Comparison of ENCODE assay signal across 8 cellular contexts in genomic region chr19:17402982-17403855, GRCh38. TPM values are rescaled to one million over a fixed set of nuclear protein-coding genes. Genes with fewer than 3 reads are reported as not detected.
A peak's percentile ranks its signal among the peaks of the same experiment; 100 is the strongest.
DNase-seq lines count a peak whose midpoint lies in the region; ATAC-seq, FAIRE-seq and TF ChIP-seq lines count a peak whose summit lies in the region.

No MANE protein-coding gene starts in this region.

- H3K79me2 ChIP-seq in mesendoderm (ENCODE audit: control insufficient read depth, insufficient read depth, low read length) = no peaks in the 10 kb centered on the region

- ATAC-seq in HG03354 (IDR thresholded peaks at IDR 0.05; ENCODE audit: poor library complexity, severe bottlenecking, unreplicated experiment) (no peak), GM21515 (IDR thresholded peaks at IDR 0.05; ENCODE audit: unreplicated experiment) (no peak)

- H3K36me3 ChIP-seq in ES-I3 (ENCODE audit: insufficient read depth, low read length) (no peaks in the 10 kb centered on the region; the same call in 1 of the 2 replicates), Peyer's patch (no peaks in the 10 kb centered on the region), adrenal gland (replicated peaks in 1 of 2) (peaks cover 0 to 37% of the 10 kb centered on the region in 2 donors), mesendoderm (ENCODE audit: control insufficient read depth, insufficient read depth, low read length) (no peaks in the 10 kb centered on the region)

- DNase-seq in Peyer's patch (peak in 1 of 3 donors; percentile 21), adrenal gland (peak; percentile 67 to 80 (median 75)), mesendoderm (peak; percentile 92), SIG-M5 treated with dmso at 0.1 percent for 504 hours (lab: John Stamatoyannopoulos, UW; ENCODE audit: unreplicated experiment) (no peak), GM19239 (ENCODE audit: insufficient read length, low spot score) (no peak)

- H3K9ac ChIP-seq in ES-I3 (ENCODE audit: low read depth, low read length) = peak overlapping the region; percentile 93
- peak overlapping the region; percentile 71 for H3K9ac ChIP-seq in mesendoderm (ENCODE audit: low read length)

- no peak overlapping the region for H2BK5ac ChIP-seq in mesendoderm (ENCODE audit: low read length)

- peaks cover 19% of the 10 kb centered on the region for H3K4me1 ChIP-seq in ES-I3 (ENCODE audit: insufficient read depth, low read length)
- H3K4me1 ChIP-seq in Peyer's patch = peaks cover 0 to 38% (median 21%) of the 10 kb centered on the region in 4 donors
- H3K4me1 ChIP-seq in adrenal gland (replicated peaks in 1 of 2) = peaks cover 33 to 42% of the 10 kb centered on the region in 2 donors
- peaks cover 3% of the 10 kb centered on the region for H3K4me1 ChIP-seq in mesendoderm (ENCODE audit: control insufficient read depth, low read depth, low read length)

- TF ChIP-seq POLR2A in Peyer's patch (IDR thresholded peaks at IDR 0.05) (no peak), adrenal gland (IDR thresholded peaks at IDR 0.05) (peak in 1 of 2 donors; percentile 51)

- WGBS in adrenal gland, 4 donors = 37 to 60% (median 43%) methylated on average over 15 to 35 of the region's 36 CpGs
- no CpG with 5 or more reads among the region's 36 CpGs for WGBS in mesendoderm (ENCODE audit: extremely low coverage, insufficient coverage, low lambda C conversion rate)

- H3K23ac ChIP-seq in mesendoderm (ENCODE audit: low read length) = no peak overlapping the region

- peak overlapping the region; percentile 81 for H3K4me2 ChIP-seq in mesendoderm (ENCODE audit: low read length)

- peak overlapping the region; percentile 18 for H3K18ac ChIP-seq in mesendoderm (ENCODE audit: low read length)

- no peak overlapping the region for H2BK15ac ChIP-seq in mesendoderm (replicated peaks; ENCODE audit: low read depth)

- no peaks in the 10 kb centered on the region for H3K79me1 ChIP-seq in mesendoderm (ENCODE audit: low read length)

- intact Hi-C loops in adrenal gland (cut with DNase I) = no loop called here

- no peak for FAIRE-seq in GM19239 (lab: Jason Lieb, UNC)

- H3K56ac ChIP-seq in mesendoderm (ENCODE audit: low read length) = peak overlapping the region; percentile 87

- peak overlapping the region; percentile 78 for H2AK5ac ChIP-seq in mesendoderm (ENCODE audit: low read length)

- H3K4ac ChIP-seq in mesendoderm (ENCODE audit: low read depth, low read length) = no peak overlapping the region

- no peak for TF ChIP-seq CTCF in Peyer's patch (IDR thresholded peaks at IDR 0.05)
- no peak for TF ChIP-seq CTCF in adrenal gland (IDR thresholded peaks at IDR 0.05)

- H3K27ac ChIP-seq in Peyer's patch = peak overlapping the region in 3 of 4 donors; percentile 26 to 91 (median 39)
- peak overlapping the region in 4 of 5 donors; percentile 83 to 93 (median 88) for H3K27ac ChIP-seq in adrenal gland
- H3K27ac ChIP-seq in mesendoderm (ENCODE audit: low read depth, low read length) = peak overlapping the region; percentile 4

- H3K9me3 ChIP-seq in ES-I3 (ENCODE audit: control insufficient read depth, insufficient read depth, low read length) (no peaks in the 10 kb centered on the region), Peyer's patch (no peaks in the 10 kb centered on the region), adrenal gland (replicated peaks in 1 of 3) (no peaks in the 10 kb centered on the region)

- H3K4me3 ChIP-seq in Peyer's patch (peak overlapping the region; percentile 49 to 56 (median 52)), adrenal gland (peak overlapping the region in 2 of 4 donors; percentile 29 to 72), mesendoderm (ENCODE audit: low read length) (peak overlapping the region; percentile 18)

- peak overlapping the region; percentile 2 for H2BK120ac ChIP-seq in mesendoderm (ENCODE audit: low read depth, low read length)

- H3K27me3 ChIP-seq in Peyer's patch (no peaks in the 10 kb centered on the region), adrenal gland (no peaks in the 10 kb centered on the region), mesendoderm (ENCODE audit: insufficient read depth, low read length, poor library complexity) (no peaks in the 10 kb centered on the region)

- H4K8ac ChIP-seq in mesendoderm (ENCODE audit: low read depth, low read length) = no peak overlapping the region

- H4K5ac ChIP-seq in mesendoderm (ENCODE audit: low read length) = no peak overlapping the region

RNA-seq across cellular contexts. Expression of gene BST2, which starts 2.2 kb away (rescaled TPM):
- total RNA-seq in Peyer's patch (100 to 1,000 TPM in 1 of 4 donors, 10 to 100 TPM in 2, 1 to 10 TPM in 1; 9.6 to 101 (median 23.9) TPM), adrenal gland (100 to 1,000 TPM; 395 to 940 (median 736) TPM)
- 100 to 1,000 TPM; 159 to 304 (median 271) TPM for polyA plus RNA-seq in adrenal gland
- polyA plus RNA-seq in mesendoderm (2013, experiment 1 of 2) = 4.3 TPM
- 4.1 TPM for polyA plus RNA-seq in mesendoderm (2013, experiment 2 of 2)

RNA-seq across cellular contexts. Expression of gene CCDC194, which starts 9.2 kb away (rescaled TPM):
- not detected for total RNA-seq in Peyer's patch
- total RNA-seq in adrenal gland = 1 to 10 TPM in 5 of 8 donors, under 1 TPM in 1, not detected in 2; 0.49 to 5.6 (median 2.8) TPM
- polyA plus RNA-seq in adrenal gland = 1 to 10 TPM; 1.1 to 3.0 (median 1.3) TPM
- polyA plus RNA-seq in mesendoderm (2013, experiment 1 of 2) = not detected
- not detected for polyA plus RNA-seq in mesendoderm (2013, experiment 2 of 2)

RNA-seq across cellular contexts. Expression of gene MVB12A, which starts 16.6 kb away (rescaled TPM):
- 10 to 100 TPM; 52.2 to 68.0 (median 64.1) TPM for total RNA-seq in Peyer's patch
- 100 to 1,000 TPM in 5 of 8 donors, 10 to 100 TPM in 3; 53.3 to 162 (median 105) TPM for total RNA-seq in adrenal gland
- polyA plus RNA-seq in adrenal gland = 100 to 1,000 TPM in 2 of 3 donors, 10 to 100 TPM in 1; 17.4 to 142 (median 132) TPM
- 24.2 TPM for polyA plus RNA-seq in mesendoderm (2013, experiment 1 of 2)
- polyA plus RNA-seq in mesendoderm (2013, experiment 2 of 2) = 22.3 TPM

RNA-seq across cellular contexts. Expression of gene PLVAP, which starts 26.1 kb away (rescaled TPM):
- total RNA-seq in Peyer's patch (10 to 100 TPM; 10.5 to 62.7 (median 18.7) TPM), adrenal gland (100 to 1,000 TPM in 3 of 8 donors, 10 to 100 TPM in 5; 63.4 to 140 (median 84.0) TPM)
- polyA plus RNA-seq in adrenal gland = 100 to 1,000 TPM in 2 of 3 donors, 10 to 100 TPM in 1; 40.9 to 381 (median 127) TPM
- polyA plus RNA-seq in mesendoderm (2013, experiment 1 of 2) = 0.06 TPM
- 0.08 TPM for polyA plus RNA-seq in mesendoderm (2013, experiment 2 of 2)

RNA-seq across cellular contexts. Expression of gene TMEM221, which starts 45.2 kb away (rescaled TPM):
- total RNA-seq in Peyer's patch = not detected
- 1 to 10 TPM in 7 of 8 donors, under 1 TPM in 1; 0.26 to 8.7 (median 5.7) TPM for total RNA-seq in adrenal gland
- 1 to 10 TPM in 2 of 3 donors, under 1 TPM in 1; 0.77 to 2.8 (median 1.9) TPM for polyA plus RNA-seq in adrenal gland
- 0.22 TPM for polyA plus RNA-seq in mesendoderm (2013, experiment 1 of 2)
- polyA plus RNA-seq in mesendoderm (2013, experiment 2 of 2) = 0.25 TPM

Comparison
In these comparisons a context has a peak if more than half of its experiments do, and no peak if none do; other contexts are left out.
1. DNase-seq: peak in adrenal gland (7 of 7) and mesendoderm (single experiment); none in SIG-M5 treated with dmso at 0.1 percent for 504 hours (single experiment) and GM19239 (single experiment).
2. H3K27ac ChIP-seq: peak in every context shown above with its lines; median percentile 88 in adrenal gland; 39 in Peyer's patch; 4 in mesendoderm.